8 cellular contexts compared by ENCODE assay signal in genomic region chr1:67850151-67850551, GRCh38. TPM values are rescaled to one million over a fixed set of nuclear protein-coding genes. Genes with fewer than 3 reads are reported as not detected.
A peak's percentile ranks its signal among the peaks of the same experiment; 100 is the strongest.
DNase-seq lines count a peak whose midpoint lies in the region; ATAC-seq, FAIRE-seq and TF ChIP-seq lines count a peak whose summit lies in the region.

No MANE protein-coding gene starts in this region.

- no peak overlapping the region for H3K18ac ChIP-seq in H9 (ENCODE audit: insufficient read length, low read depth, low read length)

- no peaks in the 10 kb centered on the region for H3K79me1 ChIP-seq in H9 (ENCODE audit: insufficient read depth, low read depth, low read length, poor library complexity, severe bottlenecking)

- no peaks in the 10 kb centered on the region for H3K9me3 Mint-ChIP-seq in H9

- H3K4me3 ChIP-seq in BE2C (ENCODE audit: low read depth, low read length) (no peak overlapping the region), OCI-LY3 (ENCODE audit: low read length) (no peak overlapping the region), epithelial cell of esophagus (ENCODE audit: low read length) (no peak overlapping the region), pancreas (no peak overlapping the region)

- H2AFZ ChIP-seq in H9 (ENCODE audit: low read length) (no peak overlapping the region), OCI-LY3 (ENCODE audit: low read depth, low read length) (peak overlapping the region; percentile 69)

- no peak overlapping the region for H3K14ac ChIP-seq in H9 (ENCODE audit: insufficient read depth, low read length)

- no peak overlapping the region for H3T11ph ChIP-seq in H9 (ENCODE audit: low read length)

- no peak overlapping the region for H3K56ac ChIP-seq in H9 (ENCODE audit: insufficient read length, low read depth, low read length)

- intact Hi-C loops in pancreas (cut with DNase I) = loop anchor here in 2 of 3 donors (5.0 to 10.0 kb wide), 4 partner anchors 255 to 495 kb away; no protein-coding TSS in a partner anchor

- no peak overlapping the region for H4K8ac ChIP-seq in H9 (replicated peaks; ENCODE audit: insufficient read length, low read depth, low read length)

- DNase-seq in BE2C (no peak), H9 (no peak), epithelial cell of esophagus (ENCODE audit: low read depth) (peak; percentile 60), pancreas (no peak), occipital lobe (lab: John Stamatoyannopoulos, UW) (no peak)

- no peak overlapping the region for H3K9ac ChIP-seq in H9 (ENCODE audit: extremely low read depth, insufficient read length, low read length)
- no peak overlapping the region for H3K9ac ChIP-seq in OCI-LY3 (ENCODE audit: low read length)

- no peaks in the 10 kb centered on the region for H3K36me3 Mint-ChIP-seq in H9 (ENCODE audit: insufficient read depth in 1 of 3, low read depth in 3 of 3)

- no peak overlapping the region for H2BK12ac ChIP-seq in H9 (ENCODE audit: insufficient read length, low read depth, low read length)

- no peak overlapping the region for H2BK20ac ChIP-seq in H9 (ENCODE audit: low read depth, low read length, poor library complexity, severe bottlenecking)

- no peak overlapping the region for H3K23ac ChIP-seq in H9 (ENCODE audit: insufficient read length, low read depth, low read length)

- H3K4me2 ChIP-seq in H9 (ENCODE audit: insufficient read depth, insufficient read length, low read length) (no peak overlapping the region), OCI-LY3 (ENCODE audit: low read length) (no peak overlapping the region)

- H3K9me3 ChIP-seq in BE2C (no peaks in the 10 kb centered on the region), H9 (ENCODE audit: control insufficient read depth, low read depth, low read length) (no peaks in the 10 kb centered on the region), OCI-LY3 (ENCODE audit: insufficient read depth, low read length) (no peaks in the 10 kb centered on the region), pancreas (no peaks in the 10 kb centered on the region)

- no peak overlapping the region for H3K4me3 Mint-ChIP-seq in H9

- TF ChIP-seq CTCF in BE2C (IDR thresholded peaks at IDR 0.05; ENCODE audit: low read depth, low read length) (peak; percentile 43), H9 (conservative IDR thresholded peaks at IDR 0.05) (peak; percentile 66), OCI-LY3 (IDR thresholded peaks at IDR 0.05; ENCODE audit: low read depth, low read length) (peak; percentile 50), epithelial cell of esophagus (IDR thresholded peaks at IDR 0.05; ENCODE audit: insufficient read depth, low read depth, low read length, missing control alignments) (peak; percentile 52), pancreas (IDR thresholded peaks at IDR 0.05) (peak; percentile 8 to 48 (median 31))

- H3K36me3 ChIP-seq in BE2C (no peaks in the 10 kb centered on the region), OCI-LY3 (replicated peaks; ENCODE audit: low read depth, low read length) (no peaks in the 10 kb centered on the region), pancreas (no peaks in the 10 kb centered on the region)

- H2AK5ac ChIP-seq in H9 (ENCODE audit: insufficient read length, low read length) = no peak overlapping the region

- no peak overlapping the region for H4K5ac ChIP-seq in H9 (ENCODE audit: insufficient read length, low read depth, low read length)

- H3K4me1 ChIP-seq in BE2C = no peaks in the 10 kb centered on the region; the same call in 1 of the 2 replicates
- no peaks in the 10 kb centered on the region; the same call in 1 of the 2 replicates for H3K4me1 ChIP-seq in H9 (ENCODE audit: insufficient read depth, low read length)
- peaks cover 1% of the 10 kb centered on the region for H3K4me1 ChIP-seq in OCI-LY3 (ENCODE audit: low read length)
- peaks cover 0 to 11% (median 9%) of the 10 kb centered on the region in 3 donors for H3K4me1 ChIP-seq in pancreas

- H3K4ac ChIP-seq in H9 (ENCODE audit: low read depth, low read length) = no peak overlapping the region

- H2BK5ac ChIP-seq in H9 (ENCODE audit: insufficient read length, low read length) = no peak overlapping the region

- no peak overlapping the region for H2BK120ac ChIP-seq in H9 (ENCODE audit: low read depth, low read length, poor library complexity, severe bottlenecking)

- H3K4me1 Mint-ChIP-seq in H9 = peaks cover 5 to 6% of the 10 kb centered on the region in 2 experiments

- H3K27me3 ChIP-seq in BE2C = no peaks in the 10 kb centered on the region
- no peaks in the 10 kb centered on the region for H3K27me3 ChIP-seq in H9 (ENCODE audit: insufficient read depth, low read length)
- peaks cover 7% of the 10 kb centered on the region; the same call in 1 of the 2 replicates for H3K27me3 ChIP-seq in OCI-LY3 (ENCODE audit: low read depth, low read length)
- no peaks in the 10 kb centered on the region for H3K27me3 ChIP-seq in pancreas

- H2BK15ac ChIP-seq in H9 (ENCODE audit: low read depth, low read length) = no peak overlapping the region

- H3K27ac ChIP-seq in H9 (ENCODE audit: insufficient read length, low read depth, low read length) (no peak overlapping the region), OCI-LY3 (ENCODE audit: low read length) (no peak overlapping the region), pancreas (peak overlapping the region in 1 of 4 donors; percentile 37)

- H4K91ac ChIP-seq in H9 (ENCODE audit: insufficient read length, low read depth, low read length) = no peak overlapping the region

- ATAC-seq in pancreas (peak; percentile 63 to 79 (median 70)), GM18870 (IDR thresholded peaks at IDR 0.05; ENCODE audit: unreplicated experiment) (no peak), HG03521 (IDR thresholded peaks at IDR 0.05; ENCODE audit: unreplicated experiment) (no peak)

- H3K27ac Mint-ChIP-seq in H9 = no peak overlapping the region

- no peaks in the 10 kb centered on the region for H3K23me2 ChIP-seq in H9 (ENCODE audit: insufficient read length, low read depth, low read length, poor library complexity, severe bottlenecking)

- H3K27me3 Mint-ChIP-seq in H9 (ENCODE audit: low read depth) = peaks cover 1% of the 10 kb centered on the region

- no peaks in the 10 kb centered on the region for H3K79me2 ChIP-seq in H9 (ENCODE audit: insufficient read depth, low read length)
- H3K79me2 ChIP-seq in OCI-LY3 (ENCODE audit: low read length) = no peaks in the 10 kb centered on the region

- FAIRE-seq in pancreas (lab: Jason Lieb, UNC) = peak; percentile 23

- H4K20me1 ChIP-seq in H9 (ENCODE audit: control insufficient read depth, insufficient read depth, insufficient read length) = no peaks in the 10 kb centered on the region
- no peaks in the 10 kb centered on the region for H4K20me1 ChIP-seq in OCI-LY3 (ENCODE audit: insufficient read depth, low read length)

RNA-seq across cellular contexts. Expression of gene GNG12, which starts 16.9 kb away (rescaled TPM):
- polyA plus RNA-seq in BE2C (2012; ENCODE audit: insufficient read depth, insufficient read length, low read depth) = 8.3 TPM
- total RNA-seq in H9 (2021) (14.3 and 14.6 TPM in 2 replicates), pancreas (10 to 100 TPM; 16.0 to 39.8 (median 23.2) TPM), occipital lobe (29.9 TPM)
- polyA plus RNA-seq in pancreas = 10 to 100 TPM in 1 of 2 donors, 1 to 10 TPM in 1; 7.3 to 19.7 TPM

Comparison
In these comparisons a context has a peak if more than half of its experiments do, and no peak if none do; other contexts are left out.
1. ATAC-seq: peak in pancreas (4 of 4); none in GM18870 (single experiment) and HG03521 (single experiment).
2. Peak in every context shown above with its lines, with median percentiles within 50 percentile points of each other: CTCF ChIP-seq.